ENCODE assay signal across 12 cellular contexts in the genomic region with DNA sequence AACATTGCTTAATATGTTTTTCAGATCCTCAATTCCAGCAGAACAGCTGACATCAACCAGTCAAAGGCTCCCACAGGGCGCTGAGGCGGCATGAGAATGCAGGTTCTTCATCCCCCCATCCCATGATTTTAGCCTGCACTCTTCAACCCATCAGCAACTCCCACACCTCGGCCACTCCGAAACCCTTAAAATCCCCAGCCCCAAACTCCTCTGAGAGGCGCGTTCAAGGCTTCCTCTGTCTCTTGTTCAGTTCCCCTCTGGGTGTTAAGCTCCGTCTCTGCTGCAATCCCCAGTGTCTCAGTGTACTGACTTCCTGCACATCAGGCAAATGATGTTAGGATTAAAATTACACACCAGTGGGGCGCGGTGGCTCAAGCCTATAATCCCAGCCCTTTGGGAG.
"Had no signal": no experiment of that assay in that cellular context is flagged by ENCODE, and none has a peak within 500 bp of the region (broad histone marks: within the 10 kb centered on the region; RNA-seq: fewer than 3 reads in every experiment).

No MANE protein-coding gene starts in this region.

- H3K9me3 ChIP-seq: heart right ventricle, stomach had no signal

- H3K9me3 Mint-ChIP-seq: activated CD4-positive, alpha-beta T cell treated with anti-CD3 and anti-CD28 coated beads, Interleukin-2, amount 10 ng/mL, durations not matched to agents 24 days and 14 days; activated naive CD4-positive, alpha-beta T cell treated with anti-CD3 and anti-CD28 coated beads, Interleukin-2, amount 50 U/mL, for 24 hours; naive thymus-derived CD8-positive, alpha-beta T cell; T-cell had no signal

- H3K27ac Mint-ChIP-seq: activated CD4-positive, alpha-beta T cell treated with anti-CD3 and anti-CD28 coated beads, Interleukin-2, amount 10 ng/mL, durations not matched to agents 24 days and 14 days; T-cell had no signal

- H3K27me3 Mint-ChIP-seq: activated CD4-positive, alpha-beta T cell treated with anti-CD3 and anti-CD28 coated beads, Interleukin-2, amount 10 ng/mL, durations not matched to agents 24 days and 14 days; activated naive CD4-positive, alpha-beta T cell treated with anti-CD3 and anti-CD28 coated beads, Interleukin-2, amount 50 U/mL, for 24 hours had no signal

- H3K27me3 ChIP-seq: heart right ventricle, stomach had no signal

- H3K27ac ChIP-seq: stomach had no signal

- H3K4me3 Mint-ChIP-seq: activated CD4-positive, alpha-beta T cell treated with anti-CD3 and anti-CD28 coated beads, Interleukin-2, amount 10 ng/mL, durations not matched to agents 24 days and 14 days; activated naive CD4-positive, alpha-beta T cell treated with anti-CD3 and anti-CD28 coated beads, Interleukin-2, amount 50 U/mL, for 24 hours; naive thymus-derived CD8-positive, alpha-beta T cell; T-cell had no signal

- H3K4me3 ChIP-seq: coronary artery, heart right ventricle, stomach had no signal

- DNase-seq: activated CD4-positive, alpha-beta T cell treated with anti-CD3 and anti-CD28 coated beads, Interleukin-2, amount 10 ng/mL, durations not matched to agents 24 days and 14 days; activated CD8-positive, alpha-beta memory T cell treated with anti-CD3 and anti-CD28 coated beads for 24 hours; central memory CD4-positive, alpha-beta T cell; effector memory CD4-positive, alpha-beta T cell; heart right ventricle; islet precursor cell; naive thymus-derived CD8-positive, alpha-beta T cell; stomach; T-cell had no signal

- ATAC-seq: naive thymus-derived CD8-positive, alpha-beta T cell; T-cell had no signal

- FAIRE-seq: frontal cortex had no signal

- H3K36me3 Mint-ChIP-seq: activated naive CD4-positive, alpha-beta T cell treated with anti-CD3 and anti-CD28 coated beads, Interleukin-2, amount 50 U/mL, for 24 hours had no signal
